Comparison of ENCODE assay signal across 22 cellular contexts in genomic region chr9:35395076-35395675, GRCh38.
"Had no signal": no experiment of that assay in that cellular context is flagged by ENCODE, and none has a peak within 500 bp of the region (broad histone marks: within the 10 kb centered on the region; RNA-seq: fewer than 3 reads in every experiment).

No MANE protein-coding gene starts in this region.

- ATAC-seq: activated CD4-positive, CD25-positive, alpha-beta regulatory T cell treated with anti-CD3 and anti-CD28 coated beads, Interleukin-2, amount 50 U/mL, for 24 hours; naive thymus-derived CD4-positive, alpha-beta T cell; pancreas had no signal

- H3K36me3 Mint-ChIP-seq: activated naive CD4-positive, alpha-beta T cell treated with anti-CD3 and anti-CD28 coated beads, Interleukin-2, amount 10 ng/mL, durations not matched to agents 7 days and 5 days; activated naive CD8-positive, alpha-beta T cell treated with anti-CD3 and anti-CD28 coated beads, Interleukin-2, amount 10 ng/mL, durations not matched to agents 7 days and 5 days had no signal

- H3K27me3 Mint-ChIP-seq: activated naive CD4-positive, alpha-beta T cell treated with anti-CD3 and anti-CD28 coated beads, Interleukin-2, amount 10 ng/mL, durations not matched to agents 7 days and 5 days; activated naive CD8-positive, alpha-beta T cell treated with anti-CD3 and anti-CD28 coated beads, Interleukin-2, amount 10 ng/mL, durations not matched to agents 7 days and 5 days; activated T-cell treated with anti-CD3 and anti-CD28 coated beads, Interleukin-2, amount 50 U/mL, for 24 hours had no signal

- H3K4me1 ChIP-seq: pancreas, prostate gland, vagina had no signal

- DNase-seq: activated CD4-positive, alpha-beta T cell treated with anti-CD3 and anti-CD28 coated beads for 48 hours; activated CD4-positive, alpha-beta T cell treated with anti-CD3 and anti-CD28 coated beads, Interleukin-2, amount 50 U/mL, for 48 hours; activated CD8-positive, alpha-beta memory T cell treated with anti-CD3 and anti-CD28 coated beads, Interleukin-2, amount 50 U/mL, for 48 hours; activated gamma-delta T cell; activated naive CD4-positive, alpha-beta T cell treated with anti-CD3 and anti-CD28 coated beads, Interleukin-2, amount 10 ng/mL, durations not matched to agents 7 days and 5 days; activated naive CD8-positive, alpha-beta T cell treated with anti-CD3 and anti-CD28 coated beads, Interleukin-2, amount 10 ng/mL, durations not matched to agents 7 days and 5 days; activated T-cell treated with anti-CD3 and anti-CD28 coated beads, Interleukin-2, amount 50 U/mL, for 24 hours; brain microvascular endothelial cell; caudate nucleus; cortex of kidney; midbrain; naive thymus-derived CD4-positive, alpha-beta T cell; pancreas; retina; stimulated activated CD4-positive, alpha-beta T cell treated with anti-CD3 and anti-CD28 coated beads, Interleukin-2, amount 100 ng/mL, for 48 hours; stimulated activated naive CD4-positive, alpha-beta T cell treated with Interleukin-2 at 50 U/mL for 16 hours; T-helper 9 cell; WERI-Rb-1 had no signal

- H3K9me3 ChIP-seq: pancreas, prostate gland, thoracic aorta, vagina had no signal

- H3K4me1 Mint-ChIP-seq: activated naive CD4-positive, alpha-beta T cell treated with anti-CD3 and anti-CD28 coated beads, Interleukin-2, amount 10 ng/mL, durations not matched to agents 7 days and 5 days had no signal

- H3K9me3 Mint-ChIP-seq: activated naive CD4-positive, alpha-beta T cell treated with anti-CD3 and anti-CD28 coated beads, Interleukin-2, amount 10 ng/mL, durations not matched to agents 7 days and 5 days; activated naive CD8-positive, alpha-beta T cell treated with anti-CD3 and anti-CD28 coated beads, Interleukin-2, amount 10 ng/mL, durations not matched to agents 7 days and 5 days; activated T-cell treated with anti-CD3 and anti-CD28 coated beads, Interleukin-2, amount 50 U/mL, for 24 hours; naive thymus-derived CD4-positive, alpha-beta T cell had no signal

- H3K4me3 Mint-ChIP-seq: activated naive CD4-positive, alpha-beta T cell treated with anti-CD3 and anti-CD28 coated beads, Interleukin-2, amount 10 ng/mL, durations not matched to agents 7 days and 5 days; activated naive CD8-positive, alpha-beta T cell treated with anti-CD3 and anti-CD28 coated beads, Interleukin-2, amount 10 ng/mL, durations not matched to agents 7 days and 5 days; activated T-cell treated with anti-CD3 and anti-CD28 coated beads, Interleukin-2, amount 50 U/mL, for 24 hours; naive thymus-derived CD4-positive, alpha-beta T cell had no signal

- H3K27ac Mint-ChIP-seq: activated naive CD4-positive, alpha-beta T cell treated with anti-CD3 and anti-CD28 coated beads, Interleukin-2, amount 10 ng/mL, durations not matched to agents 7 days and 5 days; activated naive CD8-positive, alpha-beta T cell treated with anti-CD3 and anti-CD28 coated beads, Interleukin-2, amount 10 ng/mL, durations not matched to agents 7 days and 5 days; activated T-cell treated with anti-CD3 and anti-CD28 coated beads, Interleukin-2, amount 50 U/mL, for 24 hours; naive thymus-derived CD4-positive, alpha-beta T cell had no signal

- H3K27me3 ChIP-seq: brain microvascular endothelial cell, pancreas, vagina had no signal

- H3K4me3 ChIP-seq: pancreas, prostate gland, thoracic aorta, vagina had no signal

- H3K27ac ChIP-seq: brain microvascular endothelial cell, pancreas, prostate gland, thoracic aorta, vagina, WERI-Rb-1 had no signal
